ENCODE assay signal across 23 cellular contexts in genomic region chr1:3249846-3250501, GRCh38.
DNase-seq lines count a peak whose midpoint lies in the region; ATAC-seq, FAIRE-seq and TF ChIP-seq lines count a peak whose summit lies in the region.
"Had no signal": no experiment of that assay in that cellular context is flagged by ENCODE, and none has a peak within 500 bp of the region (broad histone marks: within the 10 kb centered on the region; RNA-seq: fewer than 3 reads in every experiment).

No MANE protein-coding gene starts in this region.

- H3K4me1 Mint-ChIP-seq in GM23338, result peaks cover 20% of the 10 kb centered on the region
- no peaks in the 10 kb centered on the region for H3K4me1 Mint-ChIP-seq in stimulated activated effector memory CD8-positive, alpha-beta T cell treated with anti-CD3 and anti-CD28 coated beads, Interleukin-12 subunit alpha, Interleukin-12 subunit beta, amount 100 ng/mL, for 72 hours
- H3K4me1 Mint-ChIP-seq: stimulated activated naive CD8-positive, alpha-beta T cell treated with anti-CD3 and anti-CD28 coated beads, Interleukin-15, amount 100 ng/mL, for 72 hours had no signal

- H4K91ac ChIP-seq in H1 (replicated peaks; ENCODE audit: insufficient read length, low read length), result no peak overlapping the region

- no peaks in the 10 kb centered on the region for H3K79me1 ChIP-seq in H1 (ENCODE audit: low read depth, low read length)

- FAIRE-seq in H1 (lab: Jason Lieb, UNC) (no peak), pancreas (lab: Jason Lieb, UNC) (no peak)

- no peak overlapping the region for H2BK5ac ChIP-seq in H1 (ENCODE audit: low read depth, low read length)

- no peak overlapping the region for H2AK5ac ChIP-seq in H1 (ENCODE audit: low read depth, low read length)

- H3K9me2 ChIP-seq in GM23338 (ENCODE audit: insufficient read depth), result no peaks in the 10 kb centered on the region

- no peak overlapping the region for H3K23ac ChIP-seq in H1 (ENCODE audit: insufficient read length)

- H3K79me2 ChIP-seq in GM23338 (replicated peaks; ENCODE audit: insufficient read depth), result no peaks in the 10 kb centered on the region
- no peaks in the 10 kb centered on the region for H3K79me2 ChIP-seq in H1 (ENCODE audit: control insufficient read depth in 1 of 2, insufficient read depth in 2 of 2, low read length in 2 of 2)

- 0 out of 2 replicates have a peak, but pooled peaks cover 2% of the 10 kb centered on the region for H3F3A ChIP-seq in GM23338 (replicated peaks; ENCODE audit: low read depth)

- H3K4me3 ChIP-seq in GM23338 (no peak overlapping the region), H1 (ENCODE audit: extremely low read depth in 1 of 4, insufficient read depth in 2 of 4, low read depth in 3 of 4, low read length in 4 of 4) (no peak overlapping the region), pancreas (no peak overlapping the region)
- H3K4me3 ChIP-seq: adrenal gland, cardiac muscle cell, heart left ventricle, left ventricle myocardium inferior, MG63, upper lobe of left lung had no signal

- no peak overlapping the region for H3K27ac ChIP-seq in GM23338 (ENCODE audit: low read depth)
- H3K27ac ChIP-seq in H1 (ENCODE audit: low read depth, low read length), result no peak overlapping the region
- H3K27ac ChIP-seq in pancreas, result peak overlapping the region; percentile 22 to 68 (median 46)
- H3K27ac ChIP-seq: adrenal gland, cardiac muscle cell, epithelial cell of prostate, heart left ventricle, left ventricle myocardium inferior, upper lobe of left lung had no signal

- H3K36me3 Mint-ChIP-seq in GM23338 (ENCODE audit: low read depth), result no peaks in the 10 kb centered on the region
- no peaks in the 10 kb centered on the region for H3K36me3 Mint-ChIP-seq in stimulated activated effector memory CD8-positive, alpha-beta T cell treated with anti-CD3 and anti-CD28 coated beads, Interleukin-12 subunit alpha, Interleukin-12 subunit beta, amount 100 ng/mL, for 72 hours
- H3K36me3 Mint-ChIP-seq: activated CD4-positive, alpha-beta memory T cell treated with anti-CD3 and anti-CD28 coated beads for 36 hours; IgD-negative memory B cell had no signal

- H2BK120ac ChIP-seq in H1 (replicated peaks; ENCODE audit: low read depth, low read length), result no peak overlapping the region

- TF ChIP-seq RAD21 in H1 (IDR thresholded peaks at IDR 0.05 in 1 of 2, conservative IDR thresholded peaks at IDR 0.05 in 1 of 2; ENCODE audit: low read depth in 2 of 2, low read length in 2 of 2), result no peak

- no peaks in the 10 kb centered on the region; the same call in 2 of the 3 replicates for H3K9me3 Mint-ChIP-seq in GM23338
- H3K9me3 Mint-ChIP-seq in stimulated activated effector memory CD8-positive, alpha-beta T cell treated with anti-CD3 and anti-CD28 coated beads, Interleukin-12 subunit alpha, Interleukin-12 subunit beta, amount 100 ng/mL, for 72 hours, result no peaks in the 10 kb centered on the region
- H3K9me3 Mint-ChIP-seq: activated CD4-positive, alpha-beta memory T cell treated with anti-CD3 and anti-CD28 coated beads for 36 hours; stimulated activated naive CD8-positive, alpha-beta T cell treated with anti-CD3 and anti-CD28 coated beads, Interleukin-15, amount 100 ng/mL, for 72 hours had no signal

- TF ChIP-seq EP300 in H1 (IDR thresholded peaks at IDR 0.05; ENCODE audit: borderline replicate concordance in 1 of 2, low read depth in 2 of 2, low read length in 2 of 2), result no peak

- no peak overlapping the region for H3K56ac ChIP-seq in H1 (replicated peaks; ENCODE audit: insufficient read length, low read depth, low read length)

- TF ChIP-seq CTCF in GM23338 (conservative IDR thresholded peaks at IDR 0.05; ENCODE audit: low read depth in 2 of 2) (no peak), H1 (IDR thresholded peaks at IDR 0.05; ENCODE audit: control extremely low read depth in 1 of 3, insufficient read depth in 1 of 3, low read depth in 1 of 3, low read length in 3 of 3) (no peak), pancreas (IDR thresholded peaks at IDR 0.05) (no peak)

- peaks cover 15% of the 10 kb centered on the region; the same call in 1 of the 2 replicates for H3K4me1 ChIP-seq in GM23338 (ENCODE audit: insufficient read depth)
- peaks cover 0 to 5% (median 0%) of the 10 kb centered on the region in 4 experiments; a peak in 2 of 7 replicates for H3K4me1 ChIP-seq in H1 (replicated peaks in 1 of 4; ENCODE audit: control insufficient read depth in 3 of 4, insufficient read depth in 4 of 4, low read length in 3 of 4)
- peaks cover 12 to 18% (median 14%) of the 10 kb centered on the region in 3 donors for H3K4me1 ChIP-seq in pancreas
- H3K4me1 ChIP-seq: adrenal gland had no signal

- no peaks in the 10 kb centered on the region for H3K23me2 ChIP-seq in H1 (ENCODE audit: low read depth, low read length)

- peaks cover 13% of the 10 kb centered on the region for H3K27me3 Mint-ChIP-seq in GM23338 (ENCODE audit: insufficient read depth, low read depth, poor library complexity)

- H4K5ac ChIP-seq in H1 (ENCODE audit: insufficient read length, low read depth, low read length), result no peak overlapping the region

- H3K4ac ChIP-seq in H1 (replicated peaks; ENCODE audit: insufficient read length, low read depth, low read length), result no peak overlapping the region

- H2AFZ ChIP-seq in GM23338, result no peak overlapping the region
- no peak overlapping the region for H2AFZ ChIP-seq in H1 (ENCODE audit: low read length)

- H2BK15ac ChIP-seq in H1 (ENCODE audit: low read length), result no peak overlapping the region

- H3K27me3 ChIP-seq in GM23338 (ENCODE audit: insufficient read depth), result no peaks in the 10 kb centered on the region; the same call in 1 of the 2 replicates
- H3K27me3 ChIP-seq in H1 (replicated peaks in 1 of 4; ENCODE audit: control insufficient read depth in 3 of 4, extremely low read depth in 1 of 4, insufficient read depth in 3 of 4, low read length in 3 of 4), result peaks cover 0 to 14% (median 7%) of the 10 kb centered on the region in 4 experiments; a peak in 3 of 7 replicates
- no peaks in the 10 kb centered on the region for H3K27me3 ChIP-seq in pancreas
- H3K27me3 ChIP-seq: cardiac muscle cell, MG63, upper lobe of left lung had no signal

- no peak overlapping the region for H3K18ac ChIP-seq in H1 (ENCODE audit: extremely low read depth, low read length)

- no peak overlapping the region for H3K4me2 ChIP-seq in GM23338
- H3K4me2 ChIP-seq in H1 (ENCODE audit: insufficient read depth in 1 of 2, low read depth in 2 of 2, low read length in 2 of 2), result no peak overlapping the region

- no peak overlapping the region for H2BK12ac ChIP-seq in H1 (ENCODE audit: low read depth, low read length)

- TF ChIP-seq POLR2A in H1 (IDR thresholded peaks at IDR 0.05; ENCODE audit: control extremely low read depth in 1 of 2, low read depth in 2 of 2, low read length in 2 of 2), result no peak

- H3K9me3 ChIP-seq in H1 (ENCODE audit: insufficient read depth in 2 of 2, low read depth in 1 of 2, low read length in 1 of 2) (no peaks in the 10 kb centered on the region), pancreas (no peaks in the 10 kb centered on the region)
- H3K9me3 ChIP-seq: adrenal gland, heart left ventricle, left ventricle myocardium inferior, MG63, upper lobe of left lung had no signal

- H3K4me3 Mint-ChIP-seq in GM23338, result no peak overlapping the region
- no peak overlapping the region for H3K4me3 Mint-ChIP-seq in stimulated activated effector memory CD8-positive, alpha-beta T cell treated with anti-CD3 and anti-CD28 coated beads, Interleukin-12 subunit alpha, Interleukin-12 subunit beta, amount 100 ng/mL, for 72 hours
- H3K4me3 Mint-ChIP-seq: activated CD4-positive, alpha-beta memory T cell treated with anti-CD3 and anti-CD28 coated beads for 36 hours; IgD-negative memory B cell; nephron; stimulated activated naive CD8-positive, alpha-beta T cell treated with anti-CD3 and anti-CD28 coated beads, Interleukin-15, amount 100 ng/mL, for 72 hours had no signal

- intact Hi-C loops in pancreas (cut with DNase I), result no loop called here

- no peak overlapping the region for H3K14ac ChIP-seq in H1 (ENCODE audit: insufficient read length)

- no peaks in the 10 kb centered on the region for H3K36me3 ChIP-seq in GM23338 (ENCODE audit: insufficient read depth)
- H3K36me3 ChIP-seq in H1 (ENCODE audit: control insufficient read depth in 2 of 4, insufficient read depth in 4 of 4, low read length in 3 of 4), result no peaks in the 10 kb centered on the region
- H3K36me3 ChIP-seq in pancreas, result no peaks in the 10 kb centered on the region
- H3K36me3 ChIP-seq: adrenal gland, cardiac muscle cell, heart left ventricle, left ventricle myocardium inferior, MG63, upper lobe of left lung had no signal

- peak overlapping the region; percentile 25; the same call in 1 of the 2 replicates for H4K8ac ChIP-seq in H1 (ENCODE audit: extremely low read depth, insufficient read depth, low read length)

- no peak overlapping the region for H3K27ac Mint-ChIP-seq in GM23338
- H3K27ac Mint-ChIP-seq in stimulated activated effector memory CD8-positive, alpha-beta T cell treated with anti-CD3 and anti-CD28 coated beads, Interleukin-12 subunit alpha, Interleukin-12 subunit beta, amount 100 ng/mL, for 72 hours, result no peak overlapping the region
- H3K27ac Mint-ChIP-seq: activated CD4-positive, alpha-beta memory T cell treated with anti-CD3 and anti-CD28 coated beads for 36 hours; stimulated activated naive CD8-positive, alpha-beta T cell treated with anti-CD3 and anti-CD28 coated beads, Interleukin-15, amount 100 ng/mL, for 72 hours had no signal

- H3K9ac ChIP-seq in H1 (replicated peaks in 1 of 4; ENCODE audit: extremely low read depth in 1 of 4, low read depth in 3 of 4, low read length in 3 of 4), result no peak overlapping the region

- ATAC-seq in GM23338, result no peak
- ATAC-seq in pancreas, result peak; percentile 67 to 84 (median 76)
- ATAC-seq in GM18502 (IDR thresholded peaks at IDR 0.05; ENCODE audit: poor library complexity, unreplicated experiment), result no peak
- ATAC-seq in stimulated activated effector memory CD8-positive, alpha-beta T cell treated with anti-CD3 and anti-CD28 coated beads, Interleukin-12 subunit alpha, Interleukin-12 subunit beta, amount 100 ng/mL, for 72 hours, result no peak
- ATAC-seq: heart left ventricle; stimulated activated naive CD8-positive, alpha-beta T cell treated with anti-CD3 and anti-CD28 coated beads, Interleukin-15, amount 100 ng/mL, for 72 hours had no signal

- H4K20me1 ChIP-seq in GM23338 (replicated peaks; ENCODE audit: insufficient read depth), result no peaks in the 10 kb centered on the region
- H4K20me1 ChIP-seq in H1 (replicated peaks in 1 of 2; ENCODE audit: control insufficient read depth in 1 of 2, insufficient read depth in 2 of 2, low read length in 2 of 2), result no peaks in the 10 kb centered on the region

- WGBS in H1 (ENCODE audit: extremely low coverage in 1 of 2, insufficient coverage in 1 of 2, insufficient read length in 1 of 2, insufficient replicate concordance in 2 of 2, low coverage in 1 of 2, low lambda C conversion rate in 2 of 2, missing lambda C conversion rate in 1 of 2), 2 experiments, result 88% methylated on average over 15 of the region's 24 CpGs; no CpG with 5 or more reads in 1 of the 2 experiments
- WGBS in pancreas, 2 donors, result 11 to 28% methylated on average over 24 of the region's 24 CpGs

- CTCF ChIA-PET in H1 (lab: Charles Lee; ENCODE audit: partially characterized antibody), result interaction anchor here (1.1 kb wide), 1 partner anchor 36 kb away, joined by 3 read pairs; no protein-coding TSS in a partner anchor

- DNase-seq in GM23338 (ENCODE audit: low spot score) (peak; percentile 31), NOMO-1 treated with DMSO at 0.1 percent for 48 hours (lab: John Stamatoyannopoulos, UW; ENCODE audit: unreplicated experiment) (peak; percentile 2), H1 (ENCODE audit: low read depth in 1 of 2, low spot score in 2 of 2) (no peak), pancreas (peak in 5 of 6 donors; percentile 47 to 84 (median 65)), RPMI8226 (no peak)
- DNase-seq in stimulated activated effector memory CD8-positive, alpha-beta T cell treated with anti-CD3 and anti-CD28 coated beads, Interleukin-12 subunit alpha, Interleukin-12 subunit beta, amount 100 ng/mL, for 72 hours (ENCODE audit: low spot score in 2 of 2), result no peak
- DNase-seq in activated T-cell treated with anti-CD3 and anti-CD28 coated beads, Interleukin-2, amount 50 U/mL, for 48 hours, result no peak
- DNase-seq: activated CD4-positive, alpha-beta memory T cell treated with anti-CD3 and anti-CD28 coated beads for 36 hours; activated gamma-delta T cell treated with Interleukin-2 at 50 U/mL for 16 hours; adrenal gland; heart left ventricle; left ventricle myocardium inferior; MG63; NCI-H1417 treated with DMSO at 0.1 percent for 48 hours; NCI-H2171; NCI-H526; stimulated activated naive CD8-positive, alpha-beta T cell treated with anti-CD3 and anti-CD28 coated beads, Interleukin-15, amount 100 ng/mL, for 72 hours; upper lobe of left lung had no signal

- no peak overlapping the region for H2BK20ac ChIP-seq in H1 (ENCODE audit: low read length)

- POLR2A ChIA-PET in H1 (lab: Charles Lee; ENCODE audit: partially characterized antibody), result no interaction called here

Comparison
In these comparisons a context has a peak if more than half of its experiments do, and no peak if none do; other contexts are left out.
1. ATAC-seq: peak in pancreas (4 of 4); none in GM23338 (single experiment), GM18502 (single experiment) and stimulated activated effector memory CD8-positive, alpha-beta T cell treated with anti-CD3 and anti-CD28 coated beads, Interleukin-12 subunit alpha, Interleukin-12 subunit beta, amount 100 ng/mL, for 72 hours (single experiment).
2. DNase-seq: peak in GM23338 (single experiment), NOMO-1 treated with DMSO at 0.1 percent for 48 hours (single experiment) and pancreas (5 of 6); none in H1 (0 of 2), RPMI8226 (single experiment), stimulated activated effector memory CD8-positive, alpha-beta T cell treated with anti-CD3 and anti-CD28 coated beads, Interleukin-12 subunit alpha, Interleukin-12 subunit beta, amount 100 ng/mL, for 72 hours (0 of 2) and activated T-cell treated with anti-CD3 and anti-CD28 coated beads, Interleukin-2, amount 50 U/mL, for 48 hours (0 of 2).
3. H3K27ac ChIP-seq: peak in pancreas (4 of 4); none in GM23338 (single experiment) and H1 (single experiment).